11 cellular contexts compared by ENCODE assay signal in the genomic region with DNA sequence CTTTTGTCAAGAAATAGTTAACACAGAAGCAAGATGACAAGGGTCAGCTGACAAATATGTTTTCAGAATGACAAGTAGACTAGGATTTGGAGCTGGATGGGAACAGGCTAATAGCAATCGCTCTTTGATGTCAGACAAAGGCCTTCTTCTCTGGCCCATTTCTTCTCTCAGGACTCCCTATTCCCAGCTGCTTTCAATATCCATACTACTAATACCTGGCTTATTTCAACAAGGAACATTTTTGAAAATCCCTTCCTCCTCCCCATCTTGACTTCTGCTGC.
DNase-seq lines count a peak whose midpoint lies in the region; ATAC-seq and TF ChIP-seq lines count a peak whose summit lies in the region.
"Had no signal": no experiment of that assay in that cellular context is flagged by ENCODE, and none has a peak within 500 bp of the region (broad histone marks: within the 10 kb centered on the region; RNA-seq: fewer than 3 reads in every experiment).

No MANE protein-coding gene starts in this region.

- H3K27me3 ChIP-seq in SJCRH30 (no peaks in the 10 kb centered on the region), layer of hippocampus (ENCODE audit: control insufficient read depth, insufficient read depth, low read length) (no peaks in the 10 kb centered on the region)

- H3K9me3 ChIP-seq in SJCRH30 (replicated peaks) = no peaks in the 10 kb centered on the region

- no peaks in the 10 kb centered on the region for H3K9me3 Mint-ChIP-seq in stimulated activated naive B cell treated with anti-CD40 and anti-IgM and Interleukin-4, amounts not matched to agents 10 μg/mL and 1 μg/mL and 100 μg/mL, for 72 hours
- H3K9me3 Mint-ChIP-seq: activated naive CD8-positive, alpha-beta T cell treated with anti-CD3 and anti-CD28 coated beads, Interleukin-2, amount 10 ng/mL, durations not matched to agents 7 days and 5 days had no signal

- ATAC-seq in stimulated activated naive B cell treated with anti-CD40 and anti-IgM and Interleukin-4, amounts not matched to agents 10 μg/mL and 1 μg/mL and 100 μg/mL, for 72 hours (replicated peaks) = no peak
- no peak for ATAC-seq in omental fat pad (ENCODE audit: low FRiP score)

- H3K27me3 Mint-ChIP-seq in stimulated activated naive B cell treated with anti-CD40 and anti-IgM and Interleukin-4, amounts not matched to agents 10 μg/mL and 1 μg/mL and 100 μg/mL, for 72 hours = no peaks in the 10 kb centered on the region
- H3K27me3 Mint-ChIP-seq: activated naive CD8-positive, alpha-beta T cell treated with anti-CD3 and anti-CD28 coated beads, Interleukin-2, amount 10 ng/mL, durations not matched to agents 7 days and 5 days had no signal

- peak overlapping the region; percentile 67 for H3K27ac Mint-ChIP-seq in stimulated activated naive B cell treated with anti-CD40 and anti-IgM and Interleukin-4, amounts not matched to agents 10 μg/mL and 1 μg/mL and 100 μg/mL, for 72 hours
- H3K27ac Mint-ChIP-seq: activated naive CD8-positive, alpha-beta T cell treated with anti-CD3 and anti-CD28 coated beads, Interleukin-2, amount 10 ng/mL, durations not matched to agents 7 days and 5 days had no signal

- peaks cover 5 to 41% of the 10 kb centered on the region in 2 donors for H3K36me3 Mint-ChIP-seq in stimulated activated naive B cell treated with anti-CD40 and anti-IgM and Interleukin-4, amounts not matched to agents 10 μg/mL and 1 μg/mL and 100 μg/mL, for 72 hours

- DNase-seq in SHP77 treated with DMSO at 0.1 percent for 48 hours (lab: John Stamatoyannopoulos, UW) (peak; percentile 36), SHP77 (lab: John Stamatoyannopoulos, UW) (no peak), SJCRH30 (peak; percentile 10 to 63), omental fat pad (ENCODE audit: low spot score) (no peak), NOMO-1 treated with dmso at 0.1 percent for 144 hours (lab: John Stamatoyannopoulos, UW; ENCODE audit: unreplicated experiment) (no peak), ACHN (no peak)
- DNase-seq in stimulated activated naive B cell treated with anti-CD40 and anti-IgM and Interleukin-4, amounts not matched to agents 10 μg/mL and 1 μg/mL and 100 μg/mL, for 72 hours = no peak
- DNase-seq: activated CD4-positive, CD25-positive, alpha-beta regulatory T cell treated with anti-CD3 and anti-CD28 coated beads, Interleukin-2, amount 50 U/mL, for 72 hours; activated naive CD8-positive, alpha-beta T cell treated with anti-CD3 and anti-CD28 coated beads, Interleukin-2, amount 10 ng/mL, durations not matched to agents 7 days and 5 days; NCI-H1417 treated with DMSO at 0.1 percent for 48 hours had no signal

- in situ Hi-C loops in ACHN (cut with HindIII; ENCODE audit: low pct_ligation_motif_present, low pct_unique_long_range_greater_than_20kb, low sequenced_read_pairs) = no loop called here

- peaks cover 52% of the 10 kb centered on the region for H3K4me1 ChIP-seq in SJCRH30

- H3K4me1 Mint-ChIP-seq in stimulated activated naive B cell treated with anti-CD40 and anti-IgM and Interleukin-4, amounts not matched to agents 10 μg/mL and 1 μg/mL and 100 μg/mL, for 72 hours = peaks cover 55 to 79% of the 10 kb centered on the region in 2 donors

- H3K36me3 ChIP-seq in SJCRH30 = no peaks in the 10 kb centered on the region

- H3K4me3 Mint-ChIP-seq in stimulated activated naive B cell treated with anti-CD40 and anti-IgM and Interleukin-4, amounts not matched to agents 10 μg/mL and 1 μg/mL and 100 μg/mL, for 72 hours = no peak overlapping the region
- H3K4me3 Mint-ChIP-seq: activated naive CD8-positive, alpha-beta T cell treated with anti-CD3 and anti-CD28 coated beads, Interleukin-2, amount 10 ng/mL, durations not matched to agents 7 days and 5 days had no signal

- H3K27ac ChIP-seq in SJCRH30 (peak overlapping the region; percentile 58), layer of hippocampus (ENCODE audit: low read depth, low read length) (peak overlapping the region; percentile 80)

- no peak for TF ChIP-seq CTCF in omental fat pad (IDR thresholded peaks at IDR 0.05)

- H3K4me3 ChIP-seq in SJCRH30 = peak overlapping the region; percentile 1

Comparison
In these comparisons a context has a peak if more than half of its experiments do, and no peak if none do; other contexts are left out.
1. DNase-seq: peak in SHP77 treated with DMSO at 0.1 percent for 48 hours (single experiment) and SJCRH30 (2 of 2); none in SHP77 (0 of 2), stimulated activated naive B cell treated with anti-CD40 and anti-IgM and Interleukin-4, amounts not matched to agents 10 μg/mL and 1 μg/mL and 100 μg/mL, for 72 hours (single experiment), omental fat pad (single experiment), NOMO-1 treated with dmso at 0.1 percent for 144 hours (single experiment) and ACHN (single experiment).